ENCODE assay signal across 21 cellular contexts in the genomic region with DNA sequence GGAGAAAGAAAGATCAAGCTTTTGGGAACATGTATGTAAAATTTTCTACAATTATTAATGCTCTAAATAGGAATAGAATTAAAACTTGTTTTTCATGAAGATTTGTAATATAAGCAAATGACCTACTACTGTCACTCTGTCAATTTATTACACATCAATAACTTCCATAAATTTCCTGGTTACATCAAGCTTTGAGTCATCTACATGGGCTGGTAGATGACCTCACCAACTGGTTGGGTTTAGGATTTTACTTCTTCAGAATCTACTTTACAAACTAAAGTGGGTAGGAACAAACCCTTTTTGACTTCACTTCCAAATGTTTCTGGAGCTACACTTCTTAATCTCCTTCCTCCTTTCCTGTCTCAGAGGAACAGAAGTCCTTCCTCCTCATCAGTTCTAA. TPM values are rescaled to one million over a fixed set of nuclear protein-coding genes. Genes with fewer than 3 reads are reported as not detected.
DNase-seq lines count a peak whose midpoint lies in the region; FAIRE-seq and TF ChIP-seq lines count a peak whose summit lies in the region.
"Had no signal": no experiment of that assay in that cellular context is flagged by ENCODE, and none has a peak within 500 bp of the region (broad histone marks: within the 10 kb centered on the region; RNA-seq: fewer than 3 reads in every experiment).

No MANE protein-coding gene starts in this region.

- no peaks in the 10 kb centered on the region for H3K9me1 ChIP-seq in keratinocyte (ENCODE audit: control insufficient read depth, extremely low read depth, insufficient read depth, low read length)

- FAIRE-seq in keratinocyte (lab: Jason Lieb, UNC), result peak; percentile 69
- FAIRE-seq: A549, GM12891, GM19239, H1, HepG2 had no signal

- H3K4me1 ChIP-seq in keratinocyte (ENCODE audit: control insufficient read depth, extremely low read depth, insufficient read depth, low read length), result peaks cover 18% of the 10 kb centered on the region
- H3K4me1 ChIP-seq: A549 had no signal

- H2AFZ ChIP-seq in keratinocyte (ENCODE audit: control insufficient read depth, low read length), result no peak overlapping the region

- H3K4me2 ChIP-seq in keratinocyte (ENCODE audit: control insufficient read depth, extremely low read depth, insufficient read depth, low read depth, low read length), result no peak overlapping the region
- H3K4me2 ChIP-seq: A549 had no signal

- no peaks in the 10 kb centered on the region for H3K27me3 ChIP-seq in keratinocyte (ENCODE audit: control insufficient read depth, extremely low read depth, insufficient read depth, low read length)

- DNase-seq in DMS53 (lab: John Stamatoyannopoulos, UW), result peak; percentile 5
- no peak for DNase-seq in DMS53 treated with DMSO at 0.1 percent for 48 hours (lab: John Stamatoyannopoulos, UW; ENCODE audit: unreplicated experiment)
- peak; percentile 76 for DNase-seq in epithelial cell of esophagus (ENCODE audit: low read depth)
- DNase-seq in keratinocyte (ENCODE audit: low read depth, low spot score), result no peak
- no peak for DNase-seq in activated CD8-positive, alpha-beta memory T cell treated with anti-CD3 and anti-CD28 coated beads, Interleukin-2, amount 50 U/mL, for 48 hours
- no peak for DNase-seq in NCI-H2029 (lab: John Stamatoyannopoulos, UW)
- DNase-seq in SHP77 (lab: John Stamatoyannopoulos, UW), result no peak
- DNase-seq: AML-193; CD4-positive, alpha-beta memory T cell; DMS153; DND-41; EL; H9 had no signal

- no peaks in the 10 kb centered on the region for H3K79me2 ChIP-seq in keratinocyte (ENCODE audit: control insufficient read depth, insufficient read depth, low read length)

- H3K9me3 ChIP-seq in keratinocyte (ENCODE audit: control insufficient read depth, low read depth, low read length), result no peaks in the 10 kb centered on the region
- H3K9me3 ChIP-seq: A549 had no signal

- H3K36me3 ChIP-seq in keratinocyte (ENCODE audit: control insufficient read depth in 2 of 2, extremely low read depth in 1 of 2, insufficient read depth in 2 of 2, low read length in 2 of 2), result no peaks in the 10 kb centered on the region

- H3K4me3 ChIP-seq in epithelial cell of esophagus (ENCODE audit: low read length) (no peak overlapping the region), keratinocyte (ENCODE audit: control insufficient read depth in 2 of 3, extremely low read depth in 1 of 3, insufficient read depth in 2 of 3, low read depth in 1 of 3, low read length in 3 of 3) (no peak overlapping the region)
- H3K4me3 ChIP-seq: A549 had no signal

- no peak overlapping the region for H3K9ac ChIP-seq in keratinocyte (ENCODE audit: control insufficient read depth, extremely low read depth, insufficient read depth, low read length)

- H3K27ac ChIP-seq in keratinocyte (ENCODE audit: control insufficient read depth, insufficient read depth, low read length), result no peak overlapping the region
- H3K27ac ChIP-seq: 22Rv1, A549, C4-2B had no signal

- no peaks in the 10 kb centered on the region for H4K20me1 ChIP-seq in keratinocyte (ENCODE audit: control insufficient read depth, extremely low read depth, insufficient read depth, low read length)

- TF ChIP-seq CTCF in epithelial cell of esophagus (IDR thresholded peaks at IDR 0.05; ENCODE audit: insufficient read depth, low read depth, low read length, missing control alignments) (no peak), keratinocyte (optimal IDR thresholded peaks at IDR 0.05 in 1 of 3, IDR thresholded peaks at IDR 0.05 in 1 of 3, conservative IDR thresholded peaks at IDR 0.05 in 1 of 3; ENCODE audit: extremely low read depth in 1 of 3, insufficient read depth in 2 of 3, low read length in 3 of 3) (no peak)

- dilution Hi-C loops in keratinocyte (cut with MboI; ENCODE audit: extremely low pct_ligation_motif_present, low sequenced_read_pairs), result no loop called here

RNA-seq across cellular contexts. Expression of a gene that starts 12.0 kb away (rescaled TPM):
- 1.4 to 2.3 TPM (median 1.9 TPM) in 3 replicates for polyA plus RNA-seq in keratinocyte
- 4.0 TPM for polyA plus RNA-seq in keratinocyte (2011; ENCODE audit: low read depth)
- 0.81 and 1.6 TPM in 2 replicates for polyA plus RNA-seq in keratinocyte (2011; cell fraction: cytosol; rRNA removed)
- 5.2 and 6.2 TPM in 2 replicates for polyA plus RNA-seq in keratinocyte (2011; cell fraction: nucleus; rRNA removed)
- 1.8 and 3.6 TPM in 2 replicates for polyA plus RNA-seq in keratinocyte (2012; ENCODE audit: low replicate concordance)
- polyA minus RNA-seq in keratinocyte, result 0.92 to 6.3 TPM (median 1.3 TPM) in 3 replicates
- 5.0 TPM for polyA minus RNA-seq in keratinocyte (2011; cell fraction: cytosol; rRNA and poly(A)+ RNA removed)
- 3.1 and 3.3 TPM in 2 replicates for polyA minus RNA-seq in keratinocyte (2011; cell fraction: nucleus; rRNA and poly(A)+ RNA removed)
- polyA plus RNA-seq: BJ; CD4-positive, alpha-beta memory T cell had no signal

RNA-seq across cellular contexts. Expression of a gene that starts 49.3 kb away (rescaled TPM):
- 0.02 to 0.04 TPM (median 0.04 TPM) in 3 replicates for polyA plus RNA-seq in keratinocyte
- 1.00 TPM for polyA plus RNA-seq in keratinocyte (2011; ENCODE audit: low read depth)
- not detected in 2 replicates for polyA plus RNA-seq in keratinocyte (2011; cell fraction: cytosol; rRNA removed)
- polyA plus RNA-seq in keratinocyte (2011; cell fraction: nucleus; rRNA removed), result 0.10 and 0.13 TPM in 2 replicates
- 0.34 TPM in 1 of 2 replicates, not detected in the other for polyA plus RNA-seq in keratinocyte (2012; ENCODE audit: low replicate concordance)
- 0.13 TPM in 1 of 3 replicates, not detected in the others for polyA minus RNA-seq in keratinocyte
- polyA minus RNA-seq in keratinocyte (2011; cell fraction: cytosol; rRNA and poly(A)+ RNA removed), result not detected
- polyA minus RNA-seq in keratinocyte (2011; cell fraction: nucleus; rRNA and poly(A)+ RNA removed), result not detected in 2 replicates
- polyA plus RNA-seq: A549; BJ; CD4-positive, alpha-beta memory T cell; HepG2 had no signal

Comparison
In these comparisons a context has a peak if more than half of its experiments do, and no peak if none do; other contexts are left out.
1. DNase-seq: peak in DMS53 (single experiment) and epithelial cell of esophagus (single experiment); none in DMS53 treated with DMSO at 0.1 percent for 48 hours (single experiment), keratinocyte (single experiment), activated CD8-positive, alpha-beta memory T cell treated with anti-CD3 and anti-CD28 coated beads, Interleukin-2, amount 50 U/mL, for 48 hours (single experiment), NCI-H2029 (single experiment) and SHP77 (0 of 2).